ENCODE assay signal across 27 cellular contexts in the genomic region with DNA sequence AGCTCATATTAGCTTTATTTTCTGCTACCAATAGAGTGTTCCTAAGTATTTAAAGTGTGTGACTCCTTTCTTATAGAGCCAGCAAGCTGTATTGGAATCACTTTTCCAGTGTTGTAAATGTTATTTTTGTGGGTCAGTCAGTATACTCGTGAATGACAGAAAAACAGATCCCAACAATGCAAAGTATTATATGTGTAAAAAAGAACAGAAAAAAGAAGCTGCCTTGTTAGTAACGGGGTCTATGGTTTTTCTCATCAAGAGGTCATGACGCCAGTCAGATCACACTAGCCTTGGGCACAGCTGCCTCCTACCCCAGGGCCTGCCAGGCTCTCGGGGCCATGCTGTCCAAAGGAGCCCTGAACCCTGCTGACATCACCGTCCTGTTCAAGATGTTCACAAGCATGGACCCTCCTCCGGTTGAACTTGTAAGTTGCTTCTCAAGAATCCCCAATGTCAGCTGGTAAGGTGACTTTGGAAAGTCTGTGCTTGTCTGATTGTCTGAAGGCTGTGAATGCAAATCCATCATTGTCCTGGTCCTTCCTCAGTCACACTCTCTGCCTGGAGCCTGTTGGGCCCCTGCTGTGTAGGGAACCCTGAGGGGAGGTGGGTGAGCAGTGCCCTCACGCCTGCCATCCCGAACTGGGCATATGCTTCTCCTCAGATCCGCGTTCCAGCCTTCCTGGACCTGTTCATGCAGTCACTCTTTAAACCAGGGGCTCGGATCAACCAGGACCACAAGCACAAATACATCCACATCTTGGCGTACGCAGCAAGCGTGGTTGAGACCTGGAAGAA. TPM values are rescaled to one million over a fixed set of nuclear protein-coding genes. Genes with fewer than 3 reads are reported as not detected.
A peak's percentile ranks its signal among the peaks of the same experiment; 100 is the strongest.
DNase-seq lines count a peak whose midpoint lies in the region; ATAC-seq and TF ChIP-seq lines count a peak whose summit lies in the region.
"Had no signal": no experiment of that assay in that cellular context is flagged by ENCODE, and none has a peak within 500 bp of the region (broad histone marks: within the 10 kb centered on the region; RNA-seq: fewer than 3 reads in every experiment).

No MANE protein-coding gene starts in this region.

- DNase-seq in stimulated activated naive CD8-positive, alpha-beta T cell treated with anti-CD3 and anti-CD28 coated beads, Interleukin-15, amount 100 ng/mL, for 72 hours: no peak
- DNase-seq in dorsolateral prefrontal cortex (peak in 3 of 10 donors; percentile 8 to 25 (median 24)), mesenteric fat pad (ENCODE audit: low spot score) (peak; percentile 51), MV-4-11 (lab: John Stamatoyannopoulos, UW) (no peak), NAMALWA (ENCODE audit: low spot score) (no peak), SHP77 treated with DMSO at 0.1 percent for 48 hours (lab: John Stamatoyannopoulos, UW) (no peak)
- DNase-seq in activated CD8-positive, alpha-beta T cell treated with anti-CD3 and anti-CD28 coated beads, Interleukin-2, amount 10 ng/mL, durations not matched to agents 7 days and 5 days: no peak
- DNase-seq: ACHN; activated CD4-positive, alpha-beta T cell treated with anti-CD3 and anti-CD28 coated beads for 48 hours; glutamatergic neuron; KBM-7; natural killer cell; NCI-H1417; NCI-H2081 treated with DMSO at 0.1 percent for 48 hours; retina; stimulated activated CD4-positive, alpha-beta T cell treated with anti-CD3 and anti-CD28 coated beads, Interleukin-2, amount 100 ng/mL, for 24 hours; upper lobe of right lung had no signal

- intact Hi-C loops in dorsolateral prefrontal cortex (cut with DNase I): no loop called here

- peaks cover 84% of the 10 kb centered on the region for H3K36me3 Mint-ChIP-seq in stimulated activated naive CD8-positive, alpha-beta T cell treated with anti-CD3 and anti-CD28 coated beads, Interleukin-15, Interleukin-2, amounts not matched to agents 100 ng/mL and 50 ng/mL, for 24 hours (ENCODE audit: low read depth)
- peaks cover 76% of the 10 kb centered on the region for H3K36me3 Mint-ChIP-seq in activated CD8-positive, alpha-beta T cell treated with anti-CD3 and anti-CD28 coated beads, Interleukin-2, amount 10 ng/mL, durations not matched to agents 7 days and 5 days (ENCODE audit: low read depth)

- no peaks in the 10 kb centered on the region for H3K9me3 Mint-ChIP-seq in stimulated activated naive CD8-positive, alpha-beta T cell treated with anti-CD3 and anti-CD28 coated beads, Interleukin-15, Interleukin-2, amounts not matched to agents 100 ng/mL and 50 ng/mL, for 24 hours
- H3K9me3 Mint-ChIP-seq in stimulated activated naive CD8-positive, alpha-beta T cell treated with anti-CD3 and anti-CD28 coated beads, Interleukin-15, amount 100 ng/mL, for 72 hours: no peaks in the 10 kb centered on the region
- H3K9me3 Mint-ChIP-seq in activated CD8-positive, alpha-beta T cell treated with anti-CD3 and anti-CD28 coated beads, Interleukin-2, amount 10 ng/mL, durations not matched to agents 7 days and 5 days (ENCODE audit: insufficient read depth): no peaks in the 10 kb centered on the region
- H3K9me3 Mint-ChIP-seq: natural killer cell had no signal

- peak overlapping the region; percentile 36 for H3K27ac Mint-ChIP-seq in stimulated activated naive CD8-positive, alpha-beta T cell treated with anti-CD3 and anti-CD28 coated beads, Interleukin-15, Interleukin-2, amounts not matched to agents 100 ng/mL and 50 ng/mL, for 24 hours
- peak overlapping the region in 1 of 2 donors; percentile 59 for H3K27ac Mint-ChIP-seq in stimulated activated naive CD8-positive, alpha-beta T cell treated with anti-CD3 and anti-CD28 coated beads, Interleukin-15, amount 100 ng/mL, for 72 hours
- H3K27ac Mint-ChIP-seq in activated CD8-positive, alpha-beta T cell treated with anti-CD3 and anti-CD28 coated beads, Interleukin-2, amount 10 ng/mL, durations not matched to agents 7 days and 5 days: no peak overlapping the region
- H3K27ac Mint-ChIP-seq: activated naive CD8-positive, alpha-beta T cell had no signal

- CTCF ChIA-PET in activated CD8-positive, alpha-beta T cell treated with anti-CD3 and anti-CD28 coated beads, Interleukin-2, amount 10 ng/mL, durations not matched to agents 7 days and 5 days (lab: Charles Lee): interaction anchor here (0.9 to 1.4 kb wide), 3 partner anchors 9 to 43 kb away, joined by 3 read pairs; no protein-coding TSS in a partner anchor

- peak overlapping the region in 1 of 59 donors; percentile 10 for H3K4me3 ChIP-seq in dorsolateral prefrontal cortex
- H3K4me3 ChIP-seq: ascending aorta; BLaER1 treated with 17β-estradiol and CSF1 and Interleukin-3, amounts not matched to agents 10 nM and 100 nM; cardiac muscle cell; smooth muscle cell; upper lobe of right lung had no signal

- no peaks in the 10 kb centered on the region for H3K27me3 ChIP-seq in dorsolateral prefrontal cortex
- H3K27me3 ChIP-seq: ascending aorta; BLaER1 treated with 17β-estradiol and CSF1 and Interleukin-3, amounts not matched to agents 10 nM and 100 nM; cardiac muscle cell; upper lobe of right lung had no signal

- no peak for ATAC-seq in stimulated activated naive CD8-positive, alpha-beta T cell treated with anti-CD3 and anti-CD28 coated beads, Interleukin-15, amount 100 ng/mL, for 72 hours
- ATAC-seq in activated CD8-positive, alpha-beta T cell treated with anti-CD3 and anti-CD28 coated beads, Interleukin-2, amount 10 ng/mL, durations not matched to agents 7 days and 5 days: no peak
- ATAC-seq: natural killer cell had no signal

- POLR2A ChIA-PET in activated CD8-positive, alpha-beta T cell treated with anti-CD3 and anti-CD28 coated beads, Interleukin-2, amount 10 ng/mL, durations not matched to agents 7 days and 5 days (lab: Charles Lee): interaction anchor here (0.8 to 1.6 kb wide), 2 partner anchors 10 to 50 kb away, joined by 3 read pairs; no protein-coding TSS in a partner anchor

- no peak overlapping the region for H3K4me3 Mint-ChIP-seq in stimulated activated naive CD8-positive, alpha-beta T cell treated with anti-CD3 and anti-CD28 coated beads, Interleukin-15, Interleukin-2, amounts not matched to agents 100 ng/mL and 50 ng/mL, for 24 hours
- no peak overlapping the region for H3K4me3 Mint-ChIP-seq in stimulated activated naive CD8-positive, alpha-beta T cell treated with anti-CD3 and anti-CD28 coated beads, Interleukin-15, amount 100 ng/mL, for 72 hours
- no peak overlapping the region for H3K4me3 Mint-ChIP-seq in activated CD8-positive, alpha-beta T cell treated with anti-CD3 and anti-CD28 coated beads, Interleukin-2, amount 10 ng/mL, durations not matched to agents 7 days and 5 days
- H3K4me3 Mint-ChIP-seq: activated naive CD8-positive, alpha-beta T cell; natural killer cell had no signal

- H3K27me3 Mint-ChIP-seq in stimulated activated naive CD8-positive, alpha-beta T cell treated with anti-CD3 and anti-CD28 coated beads, Interleukin-15, Interleukin-2, amounts not matched to agents 100 ng/mL and 50 ng/mL, for 24 hours: no peaks in the 10 kb centered on the region
- H3K27me3 Mint-ChIP-seq in stimulated activated naive CD8-positive, alpha-beta T cell treated with anti-CD3 and anti-CD28 coated beads, Interleukin-15, amount 100 ng/mL, for 72 hours: no peaks in the 10 kb centered on the region
- no peaks in the 10 kb centered on the region for H3K27me3 Mint-ChIP-seq in activated CD8-positive, alpha-beta T cell treated with anti-CD3 and anti-CD28 coated beads, Interleukin-2, amount 10 ng/mL, durations not matched to agents 7 days and 5 days (ENCODE audit: low read depth)
- H3K27me3 Mint-ChIP-seq: activated naive CD8-positive, alpha-beta T cell had no signal

- peak overlapping the region in 50 of 59 donors; percentile 4 to 84 (median 46) for H3K27ac ChIP-seq in dorsolateral prefrontal cortex
- H3K27ac ChIP-seq: ascending aorta; BLaER1 treated with 17β-estradiol and CSF1 and Interleukin-3, amounts not matched to agents 10 nM and 100 nM; cardiac muscle cell; epithelial cell of prostate; upper lobe of right lung had no signal

- TF ChIP-seq CTCF in dorsolateral prefrontal cortex (IDR thresholded peaks at IDR 0.05 in 54 of 56, conservative IDR thresholded peaks at IDR 0.05 in 2 of 56; ENCODE audit: low read depth in 1 of 56, partially characterized antibody in 56 of 56): no peak

- H3K4me1 Mint-ChIP-seq in stimulated activated naive CD8-positive, alpha-beta T cell treated with anti-CD3 and anti-CD28 coated beads, Interleukin-15, Interleukin-2, amounts not matched to agents 100 ng/mL and 50 ng/mL, for 24 hours (ENCODE audit: low read depth): peaks cover 9% of the 10 kb centered on the region
- peaks cover 7% of the 10 kb centered on the region for H3K4me1 Mint-ChIP-seq in stimulated activated naive CD8-positive, alpha-beta T cell treated with anti-CD3 and anti-CD28 coated beads, Interleukin-15, amount 100 ng/mL, for 72 hours
- peaks cover 4% of the 10 kb centered on the region for H3K4me1 Mint-ChIP-seq in activated CD8-positive, alpha-beta T cell treated with anti-CD3 and anti-CD28 coated beads, Interleukin-2, amount 10 ng/mL, durations not matched to agents 7 days and 5 days (ENCODE audit: low read depth)

RNA-seq across cellular contexts. Expression of gene NELFCD, which starts 9.8 kb away (rescaled TPM):
- total RNA-seq in dorsolateral prefrontal cortex: 10 to 100 TPM; 46.8 to 90.1 (median 64.8) TPM
- total RNA-seq in mesenteric fat pad: 43.9 TPM
- total RNA-seq in activated CD8-positive, alpha-beta T cell treated with anti-CD3 and anti-CD28 coated beads, Interleukin-2, amount 10 ng/mL, durations not matched to agents 7 days and 5 days: 10 to 100 TPM; 89.0 to 89.5 TPM

RNA-seq across cellular contexts. Expression of gene CTSZ, which starts 16.2 kb away (rescaled TPM):
- 10 to 100 TPM; 33.6 to 99.6 (median 49.4) TPM for total RNA-seq in dorsolateral prefrontal cortex
- 277 TPM for total RNA-seq in mesenteric fat pad
- 10 to 100 TPM; 42.4 to 44.0 TPM for total RNA-seq in activated CD8-positive, alpha-beta T cell treated with anti-CD3 and anti-CD28 coated beads, Interleukin-2, amount 10 ng/mL, durations not matched to agents 7 days and 5 days

RNA-seq across cellular contexts. Expression of gene TUBB1, which starts 28.4 kb away (rescaled TPM):
- total RNA-seq in dorsolateral prefrontal cortex (under 1 TPM in 56 of 120 experiments, not detected in 64; 0.07 to 0.78 (median 0.24) TPM), mesenteric fat pad (0.51 TPM)
- not detected for total RNA-seq in activated CD8-positive, alpha-beta T cell treated with anti-CD3 and anti-CD28 coated beads, Interleukin-2, amount 10 ng/mL, durations not matched to agents 7 days and 5 days
- total RNA-seq: ascending aorta, HT1080, MCF 10A, osteocyte had no signal

RNA-seq across cellular contexts. Expression of gene ATP5F1E, which starts 41.3 kb away (rescaled TPM):
- total RNA-seq in dorsolateral prefrontal cortex: 10 to 100 TPM; 31.5 to 78.6 (median 49.1) TPM
- total RNA-seq in mesenteric fat pad: 71.3 TPM
- 10 to 100 TPM; 97.8 to 98.8 TPM for total RNA-seq in activated CD8-positive, alpha-beta T cell treated with anti-CD3 and anti-CD28 coated beads, Interleukin-2, amount 10 ng/mL, durations not matched to agents 7 days and 5 days

RNA-seq across cellular contexts. Expression of gene PRELID3B, which starts 51.7 kb away (rescaled TPM):
- total RNA-seq in dorsolateral prefrontal cortex (10 to 100 TPM; 15.9 to 41.2 (median 26.9) TPM), mesenteric fat pad (56.8 TPM)
- 10 to 100 TPM; 80.1 to 81.6 TPM for total RNA-seq in activated CD8-positive, alpha-beta T cell treated with anti-CD3 and anti-CD28 coated beads, Interleukin-2, amount 10 ng/mL, durations not matched to agents 7 days and 5 days
